21 cellular contexts compared by ENCODE assay signal in the genomic region with DNA sequence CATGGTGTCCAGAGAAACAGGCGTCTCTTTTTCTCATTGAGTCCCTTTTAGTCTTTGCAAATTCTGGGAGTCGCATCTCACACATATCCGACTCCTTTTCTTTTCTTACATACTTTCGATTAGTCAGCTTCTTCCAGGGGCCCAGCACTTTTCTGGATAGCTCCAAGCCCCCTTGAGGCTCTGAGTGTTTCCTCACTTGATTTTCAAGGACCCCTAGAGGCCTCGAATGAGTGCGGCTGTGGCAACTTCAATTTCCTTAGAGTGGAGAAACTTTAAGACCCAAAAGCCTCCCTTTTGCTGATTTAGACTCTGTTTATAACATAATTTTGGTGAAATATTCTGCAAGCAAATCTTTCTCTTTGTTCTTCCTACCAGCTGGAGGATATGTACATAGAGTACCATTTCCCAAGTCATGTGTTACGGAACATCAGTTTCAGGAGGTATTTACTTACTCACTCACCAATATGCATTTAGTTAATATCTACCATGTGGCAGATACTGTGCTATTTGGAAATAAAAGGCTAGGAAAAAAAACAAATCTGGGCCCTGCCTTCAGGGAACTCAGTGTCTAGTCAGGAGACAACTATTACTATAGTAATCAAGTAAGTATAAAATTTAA.
"Had no signal": no experiment of that assay in that cellular context is flagged by ENCODE, and none has a peak within 500 bp of the region (broad histone marks: within the 10 kb centered on the region; RNA-seq: fewer than 3 reads in every experiment).

No MANE protein-coding gene starts in this region.

- H3K27me3 ChIP-seq: MG63 had no signal

- H3K36me3 ChIP-seq: MG63 had no signal

- DNase-seq: IMR-90, Karpas-422, KG1, MG63, NCI-H1092, NCI-H1105 treated with DMSO at 0.1 percent for 48 hours, NCI-H1417 treated with DMSO at 0.1 percent for 48 hours, NCI-H146, NCI-H1694 treated with DMSO at 0.1 percent for 48 hours, NCI-H1930, NCI-H2081, NCI-H2107, NCI-H2227 treated with DMSO at 0.1 percent for 48 hours, NCI-H510A, NCI-H524 treated with DMSO at 0.1 percent for 48 hours, NCI-H69, NCI-H774, SHP77, SK-N-SH had no signal

- H3K27ac ChIP-seq: RWPE1 had no signal

- H3K9me3 ChIP-seq: MG63, SK-N-SH had no signal

- H3K9ac ChIP-seq: SK-N-SH had no signal

- ATAC-seq: Panc1 had no signal

- H3K4me3 ChIP-seq: MG63 had no signal
